Comparison of ENCODE assay signal across 8 cellular contexts in the genomic region with DNA sequence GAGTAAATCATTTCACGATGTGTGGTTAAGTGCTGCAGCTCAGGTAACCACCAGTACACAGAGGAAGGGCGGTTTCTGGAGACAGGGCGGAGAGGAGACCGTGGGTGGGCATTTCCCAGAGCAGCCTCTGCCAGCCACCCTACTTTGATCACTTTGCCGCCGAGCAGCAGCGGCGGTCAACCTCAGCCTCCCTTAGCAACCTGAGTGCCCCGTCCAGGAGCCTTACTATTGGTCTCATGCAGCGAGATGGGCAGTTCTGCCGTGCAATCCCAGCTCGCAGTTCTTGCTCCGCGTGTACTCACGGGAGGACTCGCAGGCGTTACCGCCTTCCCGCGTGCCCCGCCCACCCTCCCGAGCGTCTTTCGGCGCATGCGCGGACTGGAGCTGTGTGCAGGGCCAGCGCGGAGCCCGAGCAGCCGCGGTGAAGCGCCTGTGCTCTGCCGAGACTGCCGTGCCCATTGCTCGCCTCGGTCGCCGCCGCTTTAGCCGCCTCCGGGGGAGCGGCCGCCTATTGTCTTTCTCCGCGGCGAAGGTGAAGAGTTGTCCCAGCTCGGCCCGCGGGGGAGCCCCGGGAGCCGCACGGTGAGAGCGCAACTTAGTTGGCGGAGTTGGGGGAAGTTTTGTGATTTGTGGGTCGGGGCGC. TPM values are rescaled to one million over a fixed set of nuclear protein-coding genes. Genes with fewer than 3 reads are reported as not detected.
A peak's percentile ranks its signal among the peaks of the same experiment; 100 is the strongest.
DNase-seq lines count a peak whose midpoint lies in the region; TF ChIP-seq lines count a peak whose summit lies in the region.

A gene with protein sequence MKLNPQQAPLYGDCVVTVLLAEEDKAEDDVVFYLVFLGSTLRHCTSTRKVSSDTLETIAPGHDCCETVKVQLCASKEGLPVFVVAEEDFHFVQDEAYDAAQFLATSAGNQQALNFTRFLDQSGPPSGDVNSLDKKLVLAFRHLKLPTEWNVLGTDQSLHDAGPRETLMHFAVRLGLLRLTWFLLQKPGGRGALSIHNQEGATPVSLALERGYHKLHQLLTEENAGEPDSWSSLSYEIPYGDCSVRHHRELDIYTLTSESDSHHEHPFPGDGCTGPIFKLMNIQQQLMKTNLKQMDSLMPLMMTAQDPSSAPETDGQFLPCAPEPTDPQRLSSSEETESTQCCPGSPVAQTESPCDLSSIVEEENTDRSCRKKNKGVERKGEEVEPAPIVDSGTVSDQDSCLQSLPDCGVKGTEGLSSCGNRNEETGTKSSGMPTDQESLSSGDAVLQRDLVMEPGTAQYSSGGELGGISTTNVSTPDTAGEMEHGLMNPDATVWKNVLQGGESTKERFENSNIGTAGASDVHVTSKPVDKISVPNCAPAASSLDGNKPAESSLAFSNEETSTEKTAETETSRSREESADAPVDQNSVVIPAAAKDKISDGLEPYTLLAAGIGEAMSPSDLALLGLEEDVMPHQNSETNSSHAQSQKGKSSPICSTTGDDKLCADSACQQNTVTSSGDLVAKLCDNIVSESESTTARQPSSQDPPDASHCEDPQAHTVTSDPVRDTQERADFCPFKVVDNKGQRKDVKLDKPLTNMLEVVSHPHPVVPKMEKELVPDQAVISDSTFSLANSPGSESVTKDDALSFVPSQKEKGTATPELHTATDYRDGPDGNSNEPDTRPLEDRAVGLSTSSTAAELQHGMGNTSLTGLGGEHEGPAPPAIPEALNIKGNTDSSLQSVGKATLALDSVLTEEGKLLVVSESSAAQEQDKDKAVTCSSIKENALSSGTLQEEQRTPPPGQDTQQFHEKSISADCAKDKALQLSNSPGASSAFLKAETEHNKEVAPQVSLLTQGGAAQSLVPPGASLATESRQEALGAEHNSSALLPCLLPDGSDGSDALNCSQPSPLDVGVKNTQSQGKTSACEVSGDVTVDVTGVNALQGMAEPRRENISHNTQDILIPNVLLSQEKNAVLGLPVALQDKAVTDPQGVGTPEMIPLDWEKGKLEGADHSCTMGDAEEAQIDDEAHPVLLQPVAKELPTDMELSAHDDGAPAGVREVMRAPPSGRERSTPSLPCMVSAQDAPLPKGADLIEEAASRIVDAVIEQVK (N-terminal part only) (plus strand): TSS at position 387 of the 643 bp plus-strand sequence. CDS start 105,118 bp downstream, outside the sequence.

- H3K27me3 ChIP-seq in H9 (ENCODE audit: insufficient read depth, low read length): no peaks in the 10 kb centered on the region

- DNase-seq in H9 (peak; percentile 100), M059J (ENCODE audit: low read depth) (peak; percentile 99), fibroblast of the conjunctiva (ENCODE audit: low read depth) (peak; percentile 99), nephron progenitor cell (peak; percentile 92)
- peak; percentile 91 for DNase-seq in activated T-helper 9 cell treated with anti-CD3 and anti-CD28 coated beads, Interleukin-2, amount 50 U/mL, for 16 hours (ENCODE audit: low read depth)

- TF ChIP-seq CTCF in H9 (conservative IDR thresholded peaks at IDR 0.05): no peak
- TF ChIP-seq CTCF in nephron progenitor cell (IDR thresholded peaks at IDR 0.05): no peak

- H3K4me2 ChIP-seq in H9 (ENCODE audit: insufficient read depth, insufficient read length, low read length): peak within 1 kb of the TSS; percentile 96

- no peak within 1 kb of the TSS for H3K23ac ChIP-seq in H9 (ENCODE audit: insufficient read length, low read depth, low read length)

- H2AK5ac ChIP-seq in H9 (ENCODE audit: insufficient read length, low read length): no peak within 1 kb of the TSS

- H3K27ac Mint-ChIP-seq in H9: peak within 1 kb of the TSS; percentile 93 to 98 (median 97)
- peak within 1 kb of the TSS; percentile 98 for H3K27ac Mint-ChIP-seq in nephron progenitor cell
- peak within 1 kb of the TSS; percentile 87 for H3K27ac Mint-ChIP-seq in stimulated activated naive CD8-positive, alpha-beta T cell treated with anti-CD3 and anti-CD28 coated beads, Interleukin-15, Interleukin-2, amounts not matched to agents 100 ng/mL and 50 ng/mL, for 24 hours

- H2BK15ac ChIP-seq in H9 (ENCODE audit: low read depth, low read length): no peak within 1 kb of the TSS

- peak within 1 kb of the TSS; percentile 90 to 91 for H3K4me3 Mint-ChIP-seq in H9
- H3K4me3 Mint-ChIP-seq in nephron progenitor cell: peak within 1 kb of the TSS; percentile 92
- peak within 1 kb of the TSS; percentile 87 for H3K4me3 Mint-ChIP-seq in stimulated activated naive CD8-positive, alpha-beta T cell treated with anti-CD3 and anti-CD28 coated beads, Interleukin-15, Interleukin-2, amounts not matched to agents 100 ng/mL and 50 ng/mL, for 24 hours

- no peak within 1 kb of the TSS for H2BK20ac ChIP-seq in H9 (ENCODE audit: low read depth, low read length, poor library complexity, severe bottlenecking)

- H3T11ph ChIP-seq in H9 (ENCODE audit: low read length): no peak within 1 kb of the TSS

- no peak within 1 kb of the TSS for H4K5ac ChIP-seq in H9 (ENCODE audit: insufficient read length, low read depth, low read length)

- peaks cover 4% of the 10 kb centered on the region for H3K79me1 ChIP-seq in H9 (ENCODE audit: insufficient read depth, low read depth, low read length, poor library complexity, severe bottlenecking)

- no peak within 1 kb of the TSS for H2BK12ac ChIP-seq in H9 (ENCODE audit: insufficient read length, low read depth, low read length)

- no peaks in the 10 kb centered on the region for H4K20me1 ChIP-seq in H9 (ENCODE audit: control insufficient read depth, insufficient read depth, insufficient read length)

- H3K18ac ChIP-seq in H9 (ENCODE audit: insufficient read length, low read depth, low read length): peak within 1 kb of the TSS; percentile 54

- H3K9me3 ChIP-seq in ES-I3 (ENCODE audit: control insufficient read depth, insufficient read depth, low read length) (no peaks in the 10 kb centered on the region), H9 (ENCODE audit: control insufficient read depth, low read depth, low read length) (no peaks in the 10 kb centered on the region)

- H2AFZ ChIP-seq in H9 (ENCODE audit: low read length): peak within 1 kb of the TSS; percentile 87

- H3K4me1 Mint-ChIP-seq in H9: peaks cover 19 to 27% of the 10 kb centered on the region in 2 experiments
- peaks cover 59% of the 10 kb centered on the region for H3K4me1 Mint-ChIP-seq in nephron progenitor cell
- H3K4me1 Mint-ChIP-seq in stimulated activated naive CD8-positive, alpha-beta T cell treated with anti-CD3 and anti-CD28 coated beads, Interleukin-15, Interleukin-2, amounts not matched to agents 100 ng/mL and 50 ng/mL, for 24 hours (ENCODE audit: low read depth): peaks cover 67% of the 10 kb centered on the region

- H2BK5ac ChIP-seq in H9 (ENCODE audit: insufficient read length, low read length): no peak within 1 kb of the TSS

- no peaks in the 10 kb centered on the region for H3K36me3 ChIP-seq in ES-I3 (ENCODE audit: insufficient read depth, low read length)

- H3K79me2 ChIP-seq in H9 (ENCODE audit: insufficient read depth, low read length): peaks cover 8% of the 10 kb centered on the region; the same call in 1 of the 2 replicates

- H3K14ac ChIP-seq in H9 (ENCODE audit: insufficient read depth, low read length): peak within 1 kb of the TSS; percentile 88

- no peak within 1 kb of the TSS for H3K56ac ChIP-seq in H9 (ENCODE audit: insufficient read length, low read depth, low read length)

- WGBS in H9 (ENCODE audit: extremely low coverage, insufficient read length, low lambda C conversion rate): no CpG with 5 or more reads among the region's 57 CpGs

- H4K91ac ChIP-seq in H9 (ENCODE audit: insufficient read length, low read depth, low read length): no peak within 1 kb of the TSS

- H3K36me3 Mint-ChIP-seq in H9 (ENCODE audit: insufficient read depth in 1 of 3, low read depth in 3 of 3) (no peaks in the 10 kb centered on the region), nephron progenitor cell (ENCODE audit: low read depth) (peaks cover 6% of the 10 kb centered on the region)
- H3K36me3 Mint-ChIP-seq in stimulated activated naive CD8-positive, alpha-beta T cell treated with anti-CD3 and anti-CD28 coated beads, Interleukin-15, Interleukin-2, amounts not matched to agents 100 ng/mL and 50 ng/mL, for 24 hours (ENCODE audit: low read depth): peaks cover 16% of the 10 kb centered on the region

- peaks cover 9% of the 10 kb centered on the region for H3K4me1 ChIP-seq in ES-I3 (ENCODE audit: insufficient read depth, low read length)
- H3K4me1 ChIP-seq in H9 (ENCODE audit: insufficient read depth, low read length): 0 out of 2 replicates have a peak, but pooled peaks cover 2% of the 10 kb centered on the region

- H3K9ac ChIP-seq in ES-I3 (ENCODE audit: low read depth, low read length) (peak within 1 kb of the TSS; percentile 73), H9 (ENCODE audit: extremely low read depth, insufficient read length, low read length) (peak within 1 kb of the TSS; percentile 64)

- H3K27ac ChIP-seq in H9 (ENCODE audit: insufficient read length, low read depth, low read length): no peak within 1 kb of the TSS

- H3K9me3 Mint-ChIP-seq in H9: no peaks in the 10 kb centered on the region
- peaks cover 3% of the 10 kb centered on the region for H3K9me3 Mint-ChIP-seq in nephron progenitor cell
- no peaks in the 10 kb centered on the region for H3K9me3 Mint-ChIP-seq in stimulated activated naive CD8-positive, alpha-beta T cell treated with anti-CD3 and anti-CD28 coated beads, Interleukin-15, Interleukin-2, amounts not matched to agents 100 ng/mL and 50 ng/mL, for 24 hours

- peak; percentile 86 for TF ChIP-seq POLR2A in Raji (IDR thresholded peaks at IDR 0.05; ENCODE audit: insufficient read depth, low read depth, low read length)

- H3K23me2 ChIP-seq in H9 (ENCODE audit: insufficient read length, low read depth, low read length, poor library complexity, severe bottlenecking): peaks cover 5% of the 10 kb centered on the region

- no peak within 1 kb of the TSS for H3K4ac ChIP-seq in H9 (ENCODE audit: low read depth, low read length)

- H3K27me3 Mint-ChIP-seq in H9 (ENCODE audit: low read depth) (peaks cover 4% of the 10 kb centered on the region), nephron progenitor cell (ENCODE audit: low read depth, poor library complexity) (peaks cover 5% of the 10 kb centered on the region)
- no peaks in the 10 kb centered on the region for H3K27me3 Mint-ChIP-seq in stimulated activated naive CD8-positive, alpha-beta T cell treated with anti-CD3 and anti-CD28 coated beads, Interleukin-15, Interleukin-2, amounts not matched to agents 100 ng/mL and 50 ng/mL, for 24 hours

- H2BK120ac ChIP-seq in H9 (ENCODE audit: low read depth, low read length, poor library complexity, severe bottlenecking): no peak within 1 kb of the TSS

- H4K8ac ChIP-seq in H9 (replicated peaks; ENCODE audit: insufficient read length, low read depth, low read length): no peak within 1 kb of the TSS

RNA-seq across cellular contexts. Expression of the gene that starts here (rescaled TPM):
- total RNA-seq in H9 (2021): 41.7 and 47.3 TPM in 2 replicates
- total RNA-seq in M059J (2014; rRNA removed; shearing (Covaris generic)): 22.7 and 42.8 TPM in 2 replicates
